In genomic region chr12:57085999-57086950, GRCh38 we compare ENCODE assay signal across 8 cellular contexts. TPM values are rescaled to one million over a fixed set of nuclear protein-coding genes. Genes with fewer than 3 reads are reported as not detected.
DNase-seq lines count a peak whose midpoint lies in the region; FAIRE-seq and TF ChIP-seq lines count a peak whose summit lies in the region.

No MANE protein-coding gene starts in this region.

- intact Hi-C loops in activated T-helper 2 cell treated with anti-CD3 and anti-CD28 coated beads, Interferon-gamma antibody, Interleukin-2, Interleukin-4, amounts not matched to agents 10 μg/mL and 5 μg/mL and 100 μg/mL, durations not matched to agents 14 hours and 24 hours and 36 hours (cut with micrococcal nuclease): loop anchor here (2.0 to 5.0 kb wide), 5 partner anchors 21 to 449 kb away; partner anchors contain the start of genes DDIT3, MBD6, NACA and SHMT2
- intact Hi-C loops in vagina (cut with DNase I): no loop called here

- H3K9me3 Mint-ChIP-seq in activated T-helper 2 cell treated with anti-CD3 and anti-CD28 coated beads, Interferon-gamma antibody, Interleukin-2, Interleukin-4, amounts not matched to agents 10 μg/mL and 5 μg/mL and 100 μg/mL, durations not matched to agents 14 hours and 24 hours and 36 hours: no peaks in the 10 kb centered on the region

- H3K27me3 ChIP-seq in vagina: no peaks in the 10 kb centered on the region

- peak overlapping the region; percentile 89 for H3K4me3 Mint-ChIP-seq in activated T-helper 2 cell treated with anti-CD3 and anti-CD28 coated beads, Interferon-gamma antibody, Interleukin-2, Interleukin-4, amounts not matched to agents 10 μg/mL and 5 μg/mL and 100 μg/mL, durations not matched to agents 14 hours and 24 hours and 36 hours (ENCODE audit: low read depth)

- H3K4me1 ChIP-seq in vagina: peaks cover 30% of the 10 kb centered on the region

- no peak for TF ChIP-seq POLR2A in vagina (IDR thresholded peaks at IDR 0.05)

- no peaks in the 10 kb centered on the region for H3K27me3 Mint-ChIP-seq in activated T-helper 2 cell treated with anti-CD3 and anti-CD28 coated beads, Interferon-gamma antibody, Interleukin-2, Interleukin-4, amounts not matched to agents 10 μg/mL and 5 μg/mL and 100 μg/mL, durations not matched to agents 14 hours and 24 hours and 36 hours (ENCODE audit: low read depth)

- TF ChIP-seq CTCF in GM12875 (IDR thresholded peaks at IDR 0.05; ENCODE audit: borderline replicate concordance, insufficient read depth, low read depth, low read length): peak; percentile 39
- TF ChIP-seq CTCF in vagina (IDR thresholded peaks at IDR 0.05): no peak

- H3K4me3 ChIP-seq in GM12875 (ENCODE audit: low read depth, low read length): peak overlapping the region; percentile 91
- H3K4me3 ChIP-seq in vagina: peak overlapping the region; percentile 75 to 81

- no peaks in the 10 kb centered on the region for H3K9me3 ChIP-seq in vagina

- peak; percentile 55 for DNase-seq in NCI-H82 treated with DMSO at 0.1 percent for 48 hours (lab: John Stamatoyannopoulos, UW; ENCODE audit: unreplicated experiment)
- no peak for DNase-seq in activated T-helper 2 cell treated with anti-CD3 and anti-CD28 coated beads, Interferon-gamma antibody, Interleukin-2, Interleukin-4, amounts not matched to agents 10 μg/mL and 5 μg/mL and 100 μg/mL, durations not matched to agents 14 hours and 24 hours and 36 hours (ENCODE audit: low spot score)
- DNase-seq in foreskin melanocyte: peak; percentile 62
- DNase-seq in occipital lobe (lab: John Stamatoyannopoulos, UW): peak; percentile 40
- DNase-seq in vagina (ENCODE audit: extremely low spot score in 2 of 2): no peak
- no peak for DNase-seq in effector CD8-positive, alpha-beta T cell (lab: John Stamatoyannopoulos, UW)

- H3K4me1 Mint-ChIP-seq in activated T-helper 2 cell treated with anti-CD3 and anti-CD28 coated beads, Interferon-gamma antibody, Interleukin-2, Interleukin-4, amounts not matched to agents 10 μg/mL and 5 μg/mL and 100 μg/mL, durations not matched to agents 14 hours and 24 hours and 36 hours (ENCODE audit: low read depth): peaks cover 47% of the 10 kb centered on the region

- H3K27ac Mint-ChIP-seq in activated T-helper 2 cell treated with anti-CD3 and anti-CD28 coated beads, Interferon-gamma antibody, Interleukin-2, Interleukin-4, amounts not matched to agents 10 μg/mL and 5 μg/mL and 100 μg/mL, durations not matched to agents 14 hours and 24 hours and 36 hours: peak overlapping the region; percentile 98

- peak overlapping the region; percentile 100 for H3K27ac ChIP-seq in vagina

- peaks cover 0 to 3% of the 10 kb centered on the region in 2 donors for H3K36me3 ChIP-seq in vagina

- H3K36me3 Mint-ChIP-seq in activated T-helper 2 cell treated with anti-CD3 and anti-CD28 coated beads, Interferon-gamma antibody, Interleukin-2, Interleukin-4, amounts not matched to agents 10 μg/mL and 5 μg/mL and 100 μg/mL, durations not matched to agents 14 hours and 24 hours and 36 hours (ENCODE audit: low read depth): peaks cover 33% of the 10 kb centered on the region

- FAIRE-seq in A204.1 (lab: Jason Lieb, UNC): peak; percentile 47

RNA-seq across cellular contexts. Expression of gene NAB2, which starts 2.6 kb away (rescaled TPM):
- 72.8 and 74.7 TPM in 2 replicates for total RNA-seq in activated T-helper 2 cell treated with anti-CD3 and anti-CD28 coated beads, Interferon-gamma antibody, Interleukin-2, Interleukin-4, amounts not matched to agents 10 μg/mL and 5 μg/mL and 100 μg/mL, durations not matched to agents 14 hours and 24 hours and 36 hours
- total RNA-seq in occipital lobe: 33.2 TPM
- total RNA-seq in vagina: 34.4 TPM

RNA-seq across cellular contexts. Expression of gene NEMP1, which starts 7.7 kb away (rescaled TPM):
- 79.8 and 86.7 TPM in 2 replicates for total RNA-seq in activated T-helper 2 cell treated with anti-CD3 and anti-CD28 coated beads, Interferon-gamma antibody, Interleukin-2, Interleukin-4, amounts not matched to agents 10 μg/mL and 5 μg/mL and 100 μg/mL, durations not matched to agents 14 hours and 24 hours and 36 hours
- total RNA-seq in occipital lobe: 7.6 TPM
- 7.1 TPM for total RNA-seq in vagina

RNA-seq across cellular contexts. Expression of gene STAT6, which starts 24.9 kb away (rescaled TPM):
- total RNA-seq in activated T-helper 2 cell treated with anti-CD3 and anti-CD28 coated beads, Interferon-gamma antibody, Interleukin-2, Interleukin-4, amounts not matched to agents 10 μg/mL and 5 μg/mL and 100 μg/mL, durations not matched to agents 14 hours and 24 hours and 36 hours: 333 and 341 TPM in 2 replicates
- total RNA-seq in occipital lobe (4.7 TPM), vagina (146 TPM)

RNA-seq across cellular contexts. Expression of gene MYO1A, which starts 36.3 kb away (rescaled TPM):
- total RNA-seq in activated T-helper 2 cell treated with anti-CD3 and anti-CD28 coated beads, Interferon-gamma antibody, Interleukin-2, Interleukin-4, amounts not matched to agents 10 μg/mL and 5 μg/mL and 100 μg/mL, durations not matched to agents 14 hours and 24 hours and 36 hours: 2.4 and 4.2 TPM in 2 replicates
- total RNA-seq in occipital lobe (not detected), vagina (1.2 TPM)

RNA-seq across cellular contexts. Expression of gene LRP1, which starts 42.0 kb away (rescaled TPM):
- total RNA-seq in activated T-helper 2 cell treated with anti-CD3 and anti-CD28 coated beads, Interferon-gamma antibody, Interleukin-2, Interleukin-4, amounts not matched to agents 10 μg/mL and 5 μg/mL and 100 μg/mL, durations not matched to agents 14 hours and 24 hours and 36 hours: 1.8 and 2.1 TPM in 2 replicates
- total RNA-seq in occipital lobe (65.4 TPM), vagina (477 TPM)

Comparison
In these comparisons a context has a peak if more than half of its experiments do, and no peak if none do; other contexts are left out.
1. DNase-seq: peak in NCI-H82 treated with DMSO at 0.1 percent for 48 hours (single experiment), foreskin melanocyte (single experiment) and occipital lobe (single experiment); none in activated T-helper 2 cell treated with anti-CD3 and anti-CD28 coated beads, Interferon-gamma antibody, Interleukin-2, Interleukin-4, amounts not matched to agents 10 μg/mL and 5 μg/mL and 100 μg/mL, durations not matched to agents 14 hours and 24 hours and 36 hours (single experiment), vagina (0 of 2) and effector CD8-positive, alpha-beta T cell (single experiment).
2. RNA of gene STAT6, which starts 24.9 kb away (total RNA-seq): 333 to 341 TPM in activated T-helper 2 cell treated with anti-CD3 and anti-CD28 coated beads, Interferon-gamma antibody, Interleukin-2, Interleukin-4, amounts not matched to agents 10 μg/mL and 5 μg/mL and 100 μg/mL, durations not matched to agents 14 hours and 24 hours and 36 hours and 146 TPM in vagina (single experiment); 4.7 TPM in occipital lobe (single experiment); every median in the first group is over 10 times any median in the second.